Comparison of ENCODE assay signal across 11 cellular contexts in genomic region chr2:54613794-54614257, GRCh38.
DNase-seq lines count a peak whose midpoint lies in the region; ATAC-seq and TF ChIP-seq lines count a peak whose summit lies in the region.
"Had no signal": no experiment of that assay in that cellular context is flagged by ENCODE, and none has a peak within 500 bp of the region (broad histone marks: within the 10 kb centered on the region; RNA-seq: fewer than 3 reads in every experiment).

No MANE protein-coding gene starts in this region.

- H3K36me3 Mint-ChIP-seq in CD4-positive, alpha-beta T cell (ENCODE audit: low read depth) = peaks cover 72% of the 10 kb centered on the region
- peaks cover 55% of the 10 kb centered on the region for H3K36me3 Mint-ChIP-seq in activated CD4-positive, alpha-beta memory T cell treated with anti-CD3 and anti-CD28 coated beads, Interleukin-2, amount 10 ng/mL, durations not matched to agents 7 days and 5 days (ENCODE audit: low read depth)

- no peak overlapping the region for H3K14ac ChIP-seq in mesenchymal stem cell (ENCODE audit: low read length in 2 of 2)

- H3K4me3 ChIP-seq in mesenchymal stem cell (ENCODE audit: insufficient read depth in 1 of 2, low read depth in 1 of 2, low read length in 2 of 2) = no peak overlapping the region
- H3K4me3 ChIP-seq: gastroesophageal sphincter had no signal

- CTCF ChIA-PET in CD4-positive, alpha-beta T cell (lab: Charles Lee) = no interaction called here
- CTCF ChIA-PET in activated CD4-positive, alpha-beta memory T cell treated with anti-CD3 and anti-CD28 coated beads, Interleukin-2, amount 10 ng/mL, durations not matched to agents 7 days and 5 days (lab: Charles Lee) = interaction anchor here (1.6 to 1.8 kb wide), 2 partner anchors 39 to 91 kb away, joined by 3 to 5 read pairs; no protein-coding TSS in a partner anchor

- POLR2A ChIA-PET in CD4-positive, alpha-beta T cell (lab: Charles Lee) = interaction anchor here (2.1 kb wide), 1 partner anchor 54 kb away, joined by 5 read pairs; no protein-coding TSS in a partner anchor
- POLR2A ChIA-PET in activated CD4-positive, alpha-beta memory T cell treated with anti-CD3 and anti-CD28 coated beads, Interleukin-2, amount 10 ng/mL, durations not matched to agents 7 days and 5 days (lab: Charles Lee) = interaction anchor here (0.6 to 1.8 kb wide), 2 partner anchors 42 to 55 kb away, joined by 4 to 8 read pairs; no protein-coding TSS in a partner anchor

- TF ChIP-seq CTCF in CD4-positive, alpha-beta T cell (IDR thresholded peaks at IDR 0.05) = no peak

- H3K9me3 Mint-ChIP-seq in CD4-positive, alpha-beta T cell = no peaks in the 10 kb centered on the region
- no peaks in the 10 kb centered on the region for H3K9me3 Mint-ChIP-seq in activated CD4-positive, alpha-beta memory T cell treated with anti-CD3 and anti-CD28 coated beads, Interleukin-2, amount 10 ng/mL, durations not matched to agents 7 days and 5 days

- no peak overlapping the region for H3K4me3 Mint-ChIP-seq in CD4-positive, alpha-beta T cell
- no peak overlapping the region for H3K4me3 Mint-ChIP-seq in activated CD4-positive, alpha-beta memory T cell treated with anti-CD3 and anti-CD28 coated beads, Interleukin-2, amount 10 ng/mL, durations not matched to agents 7 days and 5 days

- no peak overlapping the region for H2AFZ ChIP-seq in mesenchymal stem cell (ENCODE audit: low read depth, low read length)

- ATAC-seq in CD4-positive, alpha-beta T cell (ENCODE audit: poor library complexity) = no peak
- peak; percentile 57 for ATAC-seq in HG03139 (IDR thresholded peaks at IDR 0.05; ENCODE audit: unreplicated experiment)
- ATAC-seq: gastroesophageal sphincter had no signal

- H3K27ac ChIP-seq in CD4-positive, alpha-beta T cell (ENCODE audit: low read depth, low read length) = no peak overlapping the region
- H3K27ac ChIP-seq in mesenchymal stem cell (ENCODE audit: low read length, poor library complexity, severe bottlenecking) = peak overlapping the region; percentile 93

- H3K9ac ChIP-seq in mesenchymal stem cell (ENCODE audit: low read length) = no peak overlapping the region

- H3K27me3 Mint-ChIP-seq in CD4-positive, alpha-beta T cell = no peaks in the 10 kb centered on the region
- H3K27me3 Mint-ChIP-seq in activated CD4-positive, alpha-beta memory T cell treated with anti-CD3 and anti-CD28 coated beads, Interleukin-2, amount 10 ng/mL, durations not matched to agents 7 days and 5 days = no peaks in the 10 kb centered on the region

- no peaks in the 10 kb centered on the region for H3K9me3 ChIP-seq in CD4-positive, alpha-beta T cell (ENCODE audit: control insufficient read depth, low read length)
- H3K9me3 ChIP-seq in mesenchymal stem cell (ENCODE audit: control insufficient read depth, low read length) = no peaks in the 10 kb centered on the region
- H3K9me3 ChIP-seq: gastroesophageal sphincter had no signal

- no peak overlapping the region for H2BK12ac ChIP-seq in mesenchymal stem cell (ENCODE audit: low read length in 2 of 2)

- H3K4me2 ChIP-seq in mesenchymal stem cell (ENCODE audit: low read length, poor library complexity, severe bottlenecking) = no peak overlapping the region

- no peak overlapping the region for H3K23ac ChIP-seq in mesenchymal stem cell (ENCODE audit: low read length in 2 of 2)

- no peak for DNase-seq in CD4-positive, alpha-beta T cell
- DNase-seq in brain pericyte (ENCODE audit: low read depth, low spot score) (peak; percentile 78), mesenchymal stem cell (no peak), NCI-H82 (lab: John Stamatoyannopoulos, UW) (no peak), NCI-H774 (lab: John Stamatoyannopoulos, UW) (no peak), erythroblast (lab: John Stamatoyannopoulos, UW) (no peak)
- no peak for DNase-seq in activated CD4-positive, alpha-beta memory T cell treated with anti-CD3 and anti-CD28 coated beads, Interleukin-2, amount 10 ng/mL, durations not matched to agents 7 days and 5 days
- DNase-seq: activated CD4-positive, alpha-beta T cell treated with anti-CD3 and anti-CD28 coated beads, Interleukin-2, amount 50 U/mL, for 48 hours; NCI-H510A had no signal

- H2BK15ac ChIP-seq in mesenchymal stem cell (ENCODE audit: low read depth, poor library complexity, severe bottlenecking) = no peak overlapping the region

- H3K4me1 Mint-ChIP-seq in CD4-positive, alpha-beta T cell (ENCODE audit: low read depth) = peaks cover 68% of the 10 kb centered on the region
- H3K4me1 Mint-ChIP-seq in activated CD4-positive, alpha-beta memory T cell treated with anti-CD3 and anti-CD28 coated beads, Interleukin-2, amount 10 ng/mL, durations not matched to agents 7 days and 5 days = peaks cover 26% of the 10 kb centered on the region

- peaks cover 24 to 60% of the 10 kb centered on the region in 2 experiments for H3K36me3 ChIP-seq in mesenchymal stem cell (ENCODE audit: control insufficient read depth in 1 of 2, insufficient read depth in 2 of 2, low read depth in 1 of 2, low read length in 2 of 2)

- peak overlapping the region; percentile 7 for H3K27ac Mint-ChIP-seq in CD4-positive, alpha-beta T cell
- H3K27ac Mint-ChIP-seq in activated CD4-positive, alpha-beta memory T cell treated with anti-CD3 and anti-CD28 coated beads, Interleukin-2, amount 10 ng/mL, durations not matched to agents 7 days and 5 days = no peak overlapping the region

- 95% methylated on average over 4 of the region's 6 CpGs for WGBS in mesenchymal stem cell

- TF ChIP-seq POLR2A in erythroblast (IDR thresholded peaks at IDR 0.05; ENCODE audit: low read length) = no peak

- no peaks in the 10 kb centered on the region for H3K27me3 ChIP-seq in CD4-positive, alpha-beta T cell (ENCODE audit: control insufficient read depth, insufficient read depth, low read length)
- H3K27me3 ChIP-seq in mesenchymal stem cell (ENCODE audit: control insufficient read depth in 1 of 2, insufficient read depth in 1 of 2, low read length in 2 of 2) = no peaks in the 10 kb centered on the region
- H3K27me3 ChIP-seq: gastroesophageal sphincter had no signal

- H2AK5ac ChIP-seq in mesenchymal stem cell (ENCODE audit: low read length, severe bottlenecking) = no peak overlapping the region

- no peak overlapping the region for H3K4ac ChIP-seq in mesenchymal stem cell (ENCODE audit: low read depth in 1 of 2, low read length in 2 of 2)

- H2BK120ac ChIP-seq in mesenchymal stem cell (ENCODE audit: low read depth, low read length) = no peak overlapping the region

- intact Hi-C loops in CD4-positive, alpha-beta T cell (cut with DNase I, micrococcal nuclease) = no loop called here

- peaks cover 11% of the 10 kb centered on the region for H3K79me1 ChIP-seq in mesenchymal stem cell (replicated peaks; ENCODE audit: low read length, poor library complexity, severe bottlenecking)

- no peak overlapping the region for H4K91ac ChIP-seq in mesenchymal stem cell (ENCODE audit: low read length)

- H3K4me1 ChIP-seq in mesenchymal stem cell (ENCODE audit: control insufficient read depth, insufficient read depth, low read depth, low read length) = peaks cover 20% of the 10 kb centered on the region

- H2BK5ac ChIP-seq in mesenchymal stem cell (ENCODE audit: low read depth, low read length, poor library complexity, severe bottlenecking) = no peak overlapping the region

- no peak overlapping the region for H4K8ac ChIP-seq in mesenchymal stem cell (ENCODE audit: low read length)

- peak overlapping the region in 1 of 2 experiments; percentile 11 for H3K18ac ChIP-seq in mesenchymal stem cell (ENCODE audit: low read depth in 1 of 2, low read length in 2 of 2)
